8 cellular contexts compared by ENCODE assay signal in the genomic region with DNA sequence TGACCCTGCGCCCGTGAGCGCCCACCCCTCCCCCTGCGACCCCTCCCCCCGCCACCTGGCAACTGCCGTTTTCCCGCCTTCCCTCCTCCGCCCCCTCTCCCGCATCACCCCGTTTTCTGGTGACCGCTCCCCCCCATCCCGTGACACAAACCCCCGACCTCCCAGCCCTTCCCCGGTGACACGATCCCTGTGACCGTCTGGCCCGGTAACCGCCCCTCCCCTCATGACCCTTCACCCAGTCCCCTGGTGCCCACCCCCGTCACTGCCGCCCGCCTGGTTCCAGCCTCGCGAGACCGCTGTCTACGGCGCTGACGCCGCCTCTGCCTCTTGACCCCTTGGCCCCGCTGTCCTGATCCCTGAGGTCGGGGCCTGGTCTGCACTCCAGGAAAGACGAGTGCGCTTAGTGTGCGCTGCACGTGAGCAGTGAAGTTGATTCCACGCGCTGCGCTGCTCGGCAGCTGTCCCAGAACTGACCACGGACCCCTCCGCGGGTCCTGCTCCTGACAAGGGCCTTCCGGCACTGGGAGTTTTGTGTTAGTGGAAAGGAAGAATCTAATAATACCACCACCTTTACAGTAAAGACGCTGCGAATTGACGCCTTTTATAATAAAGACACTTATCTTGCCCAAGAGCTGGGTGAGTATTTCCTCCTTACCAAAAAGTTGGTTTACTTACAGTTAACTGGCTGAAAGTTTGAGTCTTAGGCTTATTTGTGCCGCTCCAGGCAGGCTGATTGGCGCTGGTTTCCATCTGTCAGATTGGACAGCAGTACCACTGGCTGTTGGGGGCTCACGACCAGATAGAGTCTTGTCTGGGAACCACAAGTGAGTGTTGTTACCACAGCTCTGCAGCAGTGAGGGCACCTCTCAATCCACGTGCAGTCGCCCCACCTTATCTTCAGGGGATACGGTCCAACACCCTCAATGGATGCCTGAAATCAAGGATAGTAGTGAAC. TPM values are rescaled to one million over a fixed set of nuclear protein-coding genes. Genes with fewer than 3 reads are reported as not detected.
A peak's percentile ranks its signal among the peaks of the same experiment; 100 is the strongest.
DNase-seq lines count a peak whose midpoint lies in the region; ATAC-seq, FAIRE-seq and TF ChIP-seq lines count a peak whose summit lies in the region.

No MANE protein-coding gene starts in this region.

- peaks cover 10% of the 10 kb centered on the region for H3K36me3 ChIP-seq in neuron (ENCODE audit: insufficient read depth, low read length)
- no peaks in the 10 kb centered on the region for H3K36me3 ChIP-seq in transverse colon

- DNase-seq in COLO829 (ENCODE audit: low spot score): peak; percentile 36
- peak; percentile 65 for DNase-seq in H54 (ENCODE audit: insufficient read length, low spot score)
- peak; percentile 12 for DNase-seq in OCI-M2 (lab: John Stamatoyannopoulos, UW; ENCODE audit: unreplicated experiment)
- peak; percentile 48 for DNase-seq in activated T-helper 2 cell treated with anti-CD3 and anti-CD28 coated beads, Interferon-gamma antibody, Interleukin-2, Interleukin-4, amounts not matched to agents 10 μg/mL and 5 μg/mL and 100 μg/mL, durations not matched to agents 14 hours and 24 hours and 36 hours (ENCODE audit: low spot score)
- peak; percentile 72 to 84 for DNase-seq in foreskin fibroblast
- DNase-seq in transverse colon: peak; percentile 74

- peaks cover 21% of the 10 kb centered on the region for H3K4me1 Mint-ChIP-seq in activated T-helper 2 cell treated with anti-CD3 and anti-CD28 coated beads, Interferon-gamma antibody, Interleukin-2, Interleukin-4, amounts not matched to agents 10 μg/mL and 5 μg/mL and 100 μg/mL, durations not matched to agents 14 hours and 24 hours and 36 hours (ENCODE audit: low read depth)

- TF ChIP-seq CTCF in foreskin fibroblast (IDR thresholded peaks at IDR 0.05; ENCODE audit: low read depth, low read length) (no peak), transverse colon (IDR thresholded peaks at IDR 0.05) (no peak)

- no peak overlapping the region for H2AFZ ChIP-seq in neuron (ENCODE audit: low read depth, low read length)

- peaks cover 2% of the 10 kb centered on the region for H3K9me3 ChIP-seq in neuron (ENCODE audit: low read length)
- H3K9me3 ChIP-seq in transverse colon: no peaks in the 10 kb centered on the region

- TF ChIP-seq EP300 in transverse colon (IDR thresholded peaks at IDR 0.05; ENCODE audit: low read depth): no peak

- H3K36me3 Mint-ChIP-seq in activated T-helper 2 cell treated with anti-CD3 and anti-CD28 coated beads, Interferon-gamma antibody, Interleukin-2, Interleukin-4, amounts not matched to agents 10 μg/mL and 5 μg/mL and 100 μg/mL, durations not matched to agents 14 hours and 24 hours and 36 hours (ENCODE audit: low read depth): peaks cover 29% of the 10 kb centered on the region

- H3K27ac ChIP-seq in transverse colon: peak overlapping the region; percentile 89 to 95 (median 92)

- H3K27me3 Mint-ChIP-seq in activated T-helper 2 cell treated with anti-CD3 and anti-CD28 coated beads, Interferon-gamma antibody, Interleukin-2, Interleukin-4, amounts not matched to agents 10 μg/mL and 5 μg/mL and 100 μg/mL, durations not matched to agents 14 hours and 24 hours and 36 hours (ENCODE audit: low read depth): no peaks in the 10 kb centered on the region

- intact Hi-C loops in activated T-helper 2 cell treated with anti-CD3 and anti-CD28 coated beads, Interferon-gamma antibody, Interleukin-2, Interleukin-4, amounts not matched to agents 10 μg/mL and 5 μg/mL and 100 μg/mL, durations not matched to agents 14 hours and 24 hours and 36 hours (cut with micrococcal nuclease): loop anchor here (1.0 to 5.0 kb wide), 3 partner anchors 57 to 156 kb away; a partner anchor contains a TSS
- intact Hi-C loops in transverse colon (cut with DNase I; ENCODE audit: low total_unique reads): no loop called here

- in situ Hi-C loops in transverse colon (cut with MboI; ENCODE audit: low pct_ligation_motif_present in 1 of 4, low pct_unique_long_range_greater_than_20kb in 1 of 4, low sequenced_read_pairs in 3 of 4): no loop called here

- peak overlapping the region; percentile 93 for H3K4me3 Mint-ChIP-seq in activated T-helper 2 cell treated with anti-CD3 and anti-CD28 coated beads, Interferon-gamma antibody, Interleukin-2, Interleukin-4, amounts not matched to agents 10 μg/mL and 5 μg/mL and 100 μg/mL, durations not matched to agents 14 hours and 24 hours and 36 hours (ENCODE audit: low read depth)

- ATAC-seq in HG03439 (IDR thresholded peaks at IDR 0.05; ENCODE audit: unreplicated experiment): no peak

- H3K9me3 Mint-ChIP-seq in activated T-helper 2 cell treated with anti-CD3 and anti-CD28 coated beads, Interferon-gamma antibody, Interleukin-2, Interleukin-4, amounts not matched to agents 10 μg/mL and 5 μg/mL and 100 μg/mL, durations not matched to agents 14 hours and 24 hours and 36 hours: no peaks in the 10 kb centered on the region

- H3K4me3 ChIP-seq in foreskin fibroblast (ENCODE audit: low read depth in 1 of 2, low read length in 2 of 2) (peak overlapping the region; percentile 67 to 74), neuron (ENCODE audit: low read length) (peak overlapping the region; percentile 89), transverse colon (peak overlapping the region; percentile 57 to 97 (median 79))

- 8 to 56% methylated on average over 3 to 39 of the region's 51 CpGs for WGBS in transverse colon (ENCODE audit: low coverage in 1 of 2), 2 donors

- peak; percentile 35; the same call in 1 of the 2 replicates for TF ChIP-seq POLR2A in H54 (IDR thresholded peaks at IDR 0.05; ENCODE audit: low read depth, low read length)
- no peak for TF ChIP-seq POLR2A in transverse colon (IDR thresholded peaks at IDR 0.05)

- H3K4me1 ChIP-seq in neuron (ENCODE audit: insufficient read depth, low read length) (peaks cover 9% of the 10 kb centered on the region), transverse colon (peaks cover 3 to 14% (median 6%) of the 10 kb centered on the region in 4 donors)

- H3K27me3 ChIP-seq in neuron (ENCODE audit: insufficient read depth, low read length): no peaks in the 10 kb centered on the region
- no peaks in the 10 kb centered on the region for H3K27me3 ChIP-seq in transverse colon

- FAIRE-seq in H54 (lab: Jason Lieb, UNC): no peak

- H3K27ac Mint-ChIP-seq in activated T-helper 2 cell treated with anti-CD3 and anti-CD28 coated beads, Interferon-gamma antibody, Interleukin-2, Interleukin-4, amounts not matched to agents 10 μg/mL and 5 μg/mL and 100 μg/mL, durations not matched to agents 14 hours and 24 hours and 36 hours: peak overlapping the region; percentile 94

RNA-seq across cellular contexts. Expression of a gene that starts 59.2 kb away (rescaled TPM):
- 36.7 and 37.6 TPM in 2 replicates for total RNA-seq in activated T-helper 2 cell treated with anti-CD3 and anti-CD28 coated beads, Interferon-gamma antibody, Interleukin-2, Interleukin-4, amounts not matched to agents 10 μg/mL and 5 μg/mL and 100 μg/mL, durations not matched to agents 14 hours and 24 hours and 36 hours
- total RNA-seq in transverse colon: 10 to 100 TPM in 3 of 4 donors, 1 to 10 TPM in 1; 5.3 to 52.7 (median 21.2) TPM

RNA-seq across cellular contexts. Expression of a gene that starts 59.3 kb away (rescaled TPM):
- total RNA-seq in activated T-helper 2 cell treated with anti-CD3 and anti-CD28 coated beads, Interferon-gamma antibody, Interleukin-2, Interleukin-4, amounts not matched to agents 10 μg/mL and 5 μg/mL and 100 μg/mL, durations not matched to agents 14 hours and 24 hours and 36 hours: 39.3 and 39.8 TPM in 2 replicates
- 10 to 100 TPM in 2 of 4 donors, 1 to 10 TPM in 2; 5.2 to 12.6 (median 9.9) TPM for total RNA-seq in transverse colon

Comparison
In these comparisons a context has a peak if more than half of its experiments do, and no peak if none do; other contexts are left out.
1. DNase-seq: peak in every context shown above with its lines; median percentile 78 in foreskin fibroblast; 74 in transverse colon; 65 in H54; 48 in activated T-helper 2 cell treated with anti-CD3 and anti-CD28 coated beads, Interferon-gamma antibody, Interleukin-2, Interleukin-4, amounts not matched to agents 10 μg/mL and 5 μg/mL and 100 μg/mL, durations not matched to agents 14 hours and 24 hours and 36 hours; 36 in COLO829; 12 in OCI-M2.